14 cellular contexts compared by ENCODE assay signal in genomic region chr17:75396781-75397180, GRCh38. TPM values are rescaled to one million over a fixed set of nuclear protein-coding genes. Genes with fewer than 3 reads are reported as not detected.
DNase-seq lines count a peak whose midpoint lies in the region; ATAC-seq, FAIRE-seq and TF ChIP-seq lines count a peak whose summit lies in the region.
"Had no signal": no experiment of that assay in that cellular context is flagged by ENCODE, and none has a peak within 500 bp of the region (broad histone marks: within the 10 kb centered on the region; RNA-seq: fewer than 3 reads in every experiment).

No MANE protein-coding gene starts in this region.

- peak overlapping the region; percentile 89 for H3K4me2 ChIP-seq in OCI-LY7 (ENCODE audit: low read length)
- H3K4me2 ChIP-seq in GM12878 (ENCODE audit: control insufficient read depth, insufficient read depth) = peak overlapping the region; percentile 98

- H3K9me3 ChIP-seq in OCI-LY7 (ENCODE audit: low read length) = peaks cover 7% of the 10 kb centered on the region; the same call in 1 of the 2 replicates
- no peaks in the 10 kb centered on the region for H3K9me3 ChIP-seq in GM12878 (replicated peaks; ENCODE audit: control insufficient read depth, insufficient read depth, low read length)

- POLR2A ChIA-PET in OCI-LY7 (lab: Charles Lee) = interaction anchor here (0.5 to 6.1 kb wide), 27 partner anchors 9 to 668 kb away, joined by 3 to 55 read pairs (median 5); partner anchors contain the start of genes GRB2 and SLC25A19
- POLR2A ChIA-PET in GM12878 (lab: Charles Lee) = interaction anchor here (0.5 to 5.4 kb wide), 24 partner anchors 9 to 312 kb away, joined by 3 to 44 read pairs (median 4); partner anchors contain the start of gene GRB2

- peak; percentile 70 for FAIRE-seq in GM12878 (lab: Jason Lieb, UNC)
- FAIRE-seq in GM12892 (lab: Jason Lieb, UNC) = no peak

- DNase-seq in activated T-cell treated with anti-CD3 and anti-CD28 coated beads, Interleukin-2, amount 50 U/mL, for 72 hours = no peak
- no peak for DNase-seq in activated T-cell treated with anti-CD3 and anti-CD28 coated beads, Interleukin-2, amount 50 U/mL, for 1 hour
- peak; percentile 54 for DNase-seq in OCI-LY7 (ENCODE audit: low spot score)
- no peak for DNase-seq in GM12878 (ENCODE audit: low read depth, low spot score)
- DNase-seq in stimulated activated naive B cell treated with anti-CD40 and anti-IgM and Interleukin-4, amounts not matched to agents 10 μg/mL and 1 μg/mL and 100 μg/mL, for 72 hours = no peak
- DNase-seq in GM12892 (ENCODE audit: insufficient read length) = no peak
- DNase-seq in NCI-H2029 treated with DMSO at 0.1 percent for 48 hours (lab: John Stamatoyannopoulos, UW) = no peak
- DNase-seq in UCSD-AML1 (lab: John Stamatoyannopoulos, UW; ENCODE audit: unreplicated experiment) = no peak
- DNase-seq: amniotic stem cell, DMS153, hypothalamus, NCI-H1694 treated with DMSO at 0.1 percent for 48 hours had no signal

- H3K9me2 ChIP-seq in OCI-LY7 (ENCODE audit: insufficient read depth, low read length) = no peaks in the 10 kb centered on the region

- peaks cover 1 to 13% of the 10 kb centered on the region in 2 donors for H3K36me3 Mint-ChIP-seq in activated T-cell treated with anti-CD3 and anti-CD28 coated beads, Interleukin-2, amount 50 U/mL, for 72 hours (ENCODE audit: insufficient read depth in 2 of 2)
- peaks cover 29 to 46% of the 10 kb centered on the region in 2 donors for H3K36me3 Mint-ChIP-seq in stimulated activated naive B cell treated with anti-CD40 and anti-IgM and Interleukin-4, amounts not matched to agents 10 μg/mL and 1 μg/mL and 100 μg/mL, for 72 hours

- H3K27ac Mint-ChIP-seq in activated T-cell treated with anti-CD3 and anti-CD28 coated beads, Interleukin-2, amount 50 U/mL, for 72 hours = peak overlapping the region; percentile 76
- peak overlapping the region; percentile 5 for H3K27ac Mint-ChIP-seq in stimulated activated naive B cell treated with anti-CD40 and anti-IgM and Interleukin-4, amounts not matched to agents 10 μg/mL and 1 μg/mL and 100 μg/mL, for 72 hours

- TF ChIP-seq POLR2A in GM12878 (IDR thresholded peaks at IDR 0.05; ENCODE audit: low read depth, low read length) (no peak), GM12892 (IDR thresholded peaks at IDR 0.05; ENCODE audit: low read depth, low read length) (no peak)

- intact Hi-C loops in OCI-LY7 (cut with micrococcal nuclease; ENCODE audit: unreplicated experiment) (no loop called here), GM12878 (cut with micrococcal nuclease; ENCODE audit: unreplicated experiment) (no loop called here)

- peaks cover 59% of the 10 kb centered on the region for H4K20me1 ChIP-seq in OCI-LY7 (ENCODE audit: insufficient read depth, low read length)
- H4K20me1 ChIP-seq in GM12878 (ENCODE audit: control insufficient read depth, insufficient read depth) = peaks cover 27% of the 10 kb centered on the region

- H3K9ac ChIP-seq in GM12878 (ENCODE audit: control insufficient read depth, insufficient read depth, low read length) = no peak overlapping the region

- TF ChIP-seq RAD21 in GM12878 (IDR thresholded peaks at IDR 0.05; ENCODE audit: insufficient read depth, low read depth, low read length) = no peak

- no peak for TF ChIP-seq EP300 in GM12878 (IDR thresholded peaks at IDR 0.05; ENCODE audit: borderline replicate concordance in 1 of 2, control insufficient read depth in 1 of 2, low read depth in 2 of 2, low read length in 2 of 2)

- H3K9me3 Mint-ChIP-seq in activated T-cell treated with anti-CD3 and anti-CD28 coated beads, Interleukin-2, amount 50 U/mL, for 72 hours = no peaks in the 10 kb centered on the region
- H3K9me3 Mint-ChIP-seq in stimulated activated naive B cell treated with anti-CD40 and anti-IgM and Interleukin-4, amounts not matched to agents 10 μg/mL and 1 μg/mL and 100 μg/mL, for 72 hours = no peaks in the 10 kb centered on the region

- BruUV-seq in OCI-LY7 (replicated peaks; lab: Mats Ljungman, UMichigan) (no TSS peak), GM12878 (replicated peaks; lab: Mats Ljungman, UMichigan) (no TSS peak)

- H3K36me3 ChIP-seq in OCI-LY7 (ENCODE audit: insufficient read depth, low read length) (peaks cover 72% of the 10 kb centered on the region), GM12878 (ENCODE audit: control insufficient read depth in 2 of 2, insufficient read depth in 2 of 2, low read length in 1 of 2) (peaks cover 3 to 8% of the 10 kb centered on the region in 2 experiments; a peak in 3 of 4 replicates)

- peaks cover 67% of the 10 kb centered on the region for H3K4me1 ChIP-seq in OCI-LY7 (ENCODE audit: insufficient read depth, low read length, poor library complexity, severe bottlenecking)
- peaks cover 29% of the 10 kb centered on the region for H3K4me1 ChIP-seq in GM12878 (ENCODE audit: control insufficient read depth, insufficient read depth, low read length)

- in situ Hi-C loops in GM12878 (cut with MboI) = no loop called here

- H3K27ac ChIP-seq in OCI-LY7 (ENCODE audit: low read depth, low read length, poor library complexity, severe bottlenecking) (peak overlapping the region; percentile 56), GM12878 (ENCODE audit: control insufficient read depth, insufficient read depth) (no peak overlapping the region)
- H3K27ac ChIP-seq: coronary artery had no signal

- peak; percentile 61 to 66 for ATAC-seq in activated T-cell treated with anti-CD3 and anti-CD28 coated beads, Interleukin-2, amount 50 U/mL, for 72 hours (replicated peaks in 1 of 2)
- peak; percentile 42 for ATAC-seq in GM12878
- no peak for ATAC-seq in stimulated activated naive B cell treated with anti-CD40 and anti-IgM and Interleukin-4, amounts not matched to agents 10 μg/mL and 1 μg/mL and 100 μg/mL, for 72 hours (replicated peaks)
- ATAC-seq: left lobe of liver had no signal

- peaks cover 78% of the 10 kb centered on the region for H3K4me1 Mint-ChIP-seq in activated T-cell treated with anti-CD3 and anti-CD28 coated beads, Interleukin-2, amount 50 U/mL, for 72 hours (ENCODE audit: low read depth)
- H3K4me1 Mint-ChIP-seq in stimulated activated naive B cell treated with anti-CD40 and anti-IgM and Interleukin-4, amounts not matched to agents 10 μg/mL and 1 μg/mL and 100 μg/mL, for 72 hours = peaks cover 34 to 95% of the 10 kb centered on the region in 2 donors

- peak overlapping the region in 1 of 2 donors; percentile 49 for H3K4me3 Mint-ChIP-seq in activated T-cell treated with anti-CD3 and anti-CD28 coated beads, Interleukin-2, amount 50 U/mL, for 72 hours
- no peak overlapping the region for H3K4me3 Mint-ChIP-seq in stimulated activated naive B cell treated with anti-CD40 and anti-IgM and Interleukin-4, amounts not matched to agents 10 μg/mL and 1 μg/mL and 100 μg/mL, for 72 hours

- H3K4me3 ChIP-seq in OCI-LY7 (ENCODE audit: low read depth, low read length, poor library complexity, severe bottlenecking) (peak overlapping the region; percentile 69), GM12878 (peak overlapping the region; percentile 77)
- H3K4me3 ChIP-seq: coronary artery had no signal

- no peaks in the 10 kb centered on the region for H3K27me3 ChIP-seq in GM12878 (replicated peaks in 1 of 2; ENCODE audit: control insufficient read depth in 2 of 2, insufficient read depth in 2 of 2, low read length in 1 of 2)

- no peak for TF ChIP-seq CTCF in OCI-LY7 (conservative IDR thresholded peaks at IDR 0.05; ENCODE audit: low read length)
- TF ChIP-seq CTCF in GM12878 (IDR thresholded peaks at IDR 0.05 in 2 of 3, conservative IDR thresholded peaks at IDR 0.05 in 1 of 3; ENCODE audit: control insufficient read depth in 2 of 3, extremely low read depth in 1 of 3, insufficient read depth in 1 of 3, low read depth in 3 of 3, low read length in 3 of 3) = no peak

- WGBS in GM12878 (ENCODE audit: insufficient coverage, insufficient replicate concordance, low lambda C conversion rate, missing lambda C conversion rate) = 0% methylated on average over 2 of the region's 2 CpGs

- peaks cover 100% of the 10 kb centered on the region for H3K79me2 ChIP-seq in OCI-LY7 (ENCODE audit: insufficient read depth, low read depth, low read length)
- H3K79me2 ChIP-seq in GM12878 (ENCODE audit: control insufficient read depth, insufficient read depth, low read length) = peaks cover 98% of the 10 kb centered on the region

- H2AFZ ChIP-seq in OCI-LY7 (ENCODE audit: low read length) (no peak overlapping the region), GM12878 (ENCODE audit: control insufficient read depth, low read depth, low read length) (no peak overlapping the region)

- SMC1A ChIA-PET in GM12878 (lab: Charles Lee; ENCODE audit: uncharacterized antibody, unreplicated experiment) = interaction anchor here (0.7 to 9.6 kb wide), 21 partner anchors 9 to 135 kb away, joined by 3 to 115 read pairs (median 5); partner anchors contain the start of genes GGA3, GRB2, MRPS7 and SLC25A19

- RAD21 ChIA-PET in GM12878 (lab: Charles Lee; ENCODE audit: unreplicated experiment) = interaction anchor here (1.0 to 3.3 kb wide), 16 partner anchors 9 to 126 kb away, joined by 3 to 22 read pairs (median 8); partner anchors contain the start of genes GRB2, MIF4GD and SLC25A19

- CTCF ChIA-PET in OCI-LY7 (lab: Charles Lee; ENCODE audit: unreplicated experiment) = interaction anchor here (0.6 to 1.8 kb wide), 7 partner anchors 9 to 108 kb away, joined by 3 to 7 read pairs (median 4); partner anchors contain the start of genes GRB2 and SLC25A19
- CTCF ChIA-PET in GM12878 (lab: Yijun Ruan, JAX) = interaction anchor here (0.7 to 7.3 kb wide), 15 partner anchors 9 to 107 kb away, joined by 3 to 69 read pairs (median 4); partner anchors contain the start of genes GRB2 and SLC25A19

- H3K27me3 Mint-ChIP-seq in activated T-cell treated with anti-CD3 and anti-CD28 coated beads, Interleukin-2, amount 50 U/mL, for 72 hours (ENCODE audit: low read depth) = no peaks in the 10 kb centered on the region
- no peaks in the 10 kb centered on the region for H3K27me3 Mint-ChIP-seq in stimulated activated naive B cell treated with anti-CD40 and anti-IgM and Interleukin-4, amounts not matched to agents 10 μg/mL and 1 μg/mL and 100 μg/mL, for 72 hours

RNA-seq across cellular contexts. Expression of gene GRB2, which starts 8.7 kb away (rescaled TPM):
- total RNA-seq in activated T-cell treated with anti-CD3 and anti-CD28 coated beads, Interleukin-2, amount 50 U/mL, for 72 hours = 100 to 1,000 TPM; 209 to 218 TPM
- 240 and 244 TPM in 2 replicates for total RNA-seq in OCI-LY7 (2014; rRNA removed; shearing (Covaris generic))
- total RNA-seq in OCI-LY7 (2022) (294 and 308 TPM in 2 replicates), GM12878 (2014; rRNA removed) (161 and 168 TPM in 2 replicates), GM12878 (2014; rRNA removed; fragmentation: Illumina TruSeq; extraction: Trizol) (113 and 118 TPM in 2 replicates), GM12878 (2021) (207 and 214 TPM in 2 replicates)
- total RNA-seq in GM12878 (2013; cell fraction: nucleolus; rRNA removed) = 189 and 244 TPM in 2 replicates
- polyA plus RNA-seq in GM12878 (2011; ENCODE audit: low read depth) = 75.8 TPM
- polyA plus RNA-seq in GM12878 (2011; rRNA removed) (133 and 196 TPM in 2 replicates), GM12878 (2014; fragmentation: Illumina TruSeq; extraction: Trizol) (141 and 201 TPM in 2 replicates), GM12878 (2014; fragmentation: Nextera tagmentation; extraction: Ambion mirVana) (100 to 1,000 TPM; 113 to 152 TPM), GM12878 (2014; rRNA removed) (164 and 180 TPM in 2 replicates), GM12878 (2016; fragmentation: Nextera tagmentation; extraction: Ambion mirVana) (100 to 1,000 TPM; 263 to 268 TPM)
- 121 and 130 TPM in 2 replicates for polyA plus RNA-seq in GM12878 (2011; cell fraction: cytosol; rRNA removed)
- polyA plus RNA-seq in GM12878 (2011; cell fraction: nucleus; rRNA removed) = 40.5 and 43.7 TPM in 2 replicates
- 118 and 123 TPM in 2 replicates for polyA plus RNA-seq in GM12878 (2012)
- 52.6 and 94.4 TPM in 2 replicates for polyA minus RNA-seq in GM12878 (2011; rRNA and poly(A)+ RNA removed)
- polyA minus RNA-seq in GM12878 (2011; cell fraction: cytosol; rRNA and poly(A)+ RNA removed) = 19.2 and 20.6 TPM in 2 replicates
- polyA minus RNA-seq in GM12878 (2011; cell fraction: nucleus; rRNA and poly(A)+ RNA removed) = 31.8 and 65.3 TPM in 2 replicates
- polyA plus RNA-seq in GM12892 (2012; ENCODE audit: missing spikeins) = 169 TPM

RNA-seq across cellular contexts. Expression of gene TMEM94, which starts 59.7 kb away (rescaled TPM):
- 10 to 100 TPM; 70.7 to 76.4 TPM for total RNA-seq in activated T-cell treated with anti-CD3 and anti-CD28 coated beads, Interleukin-2, amount 50 U/mL, for 72 hours
- 36.9 and 60.6 TPM in 2 replicates for total RNA-seq in OCI-LY7 (2014; rRNA removed; shearing (Covaris generic))
- total RNA-seq in OCI-LY7 (2022) (109 and 121 TPM in 2 replicates), GM12878 (2014; rRNA removed) (23.9 and 31.4 TPM in 2 replicates), GM12878 (2014; rRNA removed; fragmentation: Illumina TruSeq; extraction: Trizol) (15.4 and 15.8 TPM in 2 replicates), GM12878 (2021) (59.0 and 70.7 TPM in 2 replicates)
- total RNA-seq in GM12878 (2013; cell fraction: nucleolus; rRNA removed) = 124 and 144 TPM in 2 replicates
- polyA plus RNA-seq in GM12878 (2011; ENCODE audit: low read depth) = 23.7 TPM
- polyA plus RNA-seq in GM12878 (2011; rRNA removed) (9.8 and 21.9 TPM in 2 replicates), GM12878 (2014; fragmentation: Illumina TruSeq; extraction: Trizol) (11.9 and 46.5 TPM in 2 replicates), GM12878 (2014; fragmentation: Nextera tagmentation; extraction: Ambion mirVana) (1 to 10 TPM in 1 of 2 experiments, under 1 TPM in 1; 0.31 to 2.3 TPM), GM12878 (2014; rRNA removed) (41.7 and 50.5 TPM in 2 replicates), GM12878 (2016; fragmentation: Nextera tagmentation; extraction: Ambion mirVana) (10 to 100 TPM; 21.2 to 26.9 TPM)
- 23.8 and 24.1 TPM in 2 replicates for polyA plus RNA-seq in GM12878 (2011; cell fraction: cytosol; rRNA removed)
- polyA plus RNA-seq in GM12878 (2011; cell fraction: nucleus; rRNA removed) = 363 and 387 TPM in 2 replicates
- polyA plus RNA-seq in GM12878 (2012) = 63.2 and 64.4 TPM in 2 replicates
- polyA minus RNA-seq in GM12878 (2011; rRNA and poly(A)+ RNA removed) = 21.6 and 44.4 TPM in 2 replicates
- 19.4 and 25.9 TPM in 2 replicates for polyA minus RNA-seq in GM12878 (2011; cell fraction: cytosol; rRNA and poly(A)+ RNA removed)
- polyA minus RNA-seq in GM12878 (2011; cell fraction: nucleus; rRNA and poly(A)+ RNA removed) = 49.2 and 74.5 TPM in 2 replicates
- 23.5 TPM for polyA plus RNA-seq in GM12892 (2012; ENCODE audit: missing spikeins)

Comparison
In these comparisons a context has a peak if more than half of its experiments do, and no peak if none do; other contexts are left out.
1. ATAC-seq: peak in activated T-cell treated with anti-CD3 and anti-CD28 coated beads, Interleukin-2, amount 50 U/mL, for 72 hours (2 of 2) and GM12878 (single experiment); none in stimulated activated naive B cell treated with anti-CD40 and anti-IgM and Interleukin-4, amounts not matched to agents 10 μg/mL and 1 μg/mL and 100 μg/mL, for 72 hours (0 of 2).